Comparison of ENCODE assay signal across 20 cellular contexts in genomic region chr17:19750020-19750572, GRCh38. TPM values are rescaled to one million over a fixed set of nuclear protein-coding genes. Genes with fewer than 3 reads are reported as not detected.
"Had no signal": no experiment of that assay in that cellular context is flagged by ENCODE, and none has a peak within 500 bp of the region (broad histone marks: within the 10 kb centered on the region; RNA-seq: fewer than 3 reads in every experiment).

No MANE protein-coding gene starts in this region.

- H3K36me3 Mint-ChIP-seq: naive thymus-derived CD8-positive, alpha-beta T cell; WTC11 had no signal

- H3K27me3 ChIP-seq: ascending aorta, gastrocnemius medialis, heart left ventricle, right lobe of liver had no signal

- H3K9me3 ChIP-seq: ascending aorta, gastrocnemius medialis, heart left ventricle, right lobe of liver had no signal

- H3K4me3 Mint-ChIP-seq: activated naive CD8-positive, alpha-beta T cell treated with anti-CD3 and anti-CD28 coated beads, Interleukin-2, amount 50 U/mL, for 24 hours; dendritic cell treated with granulocyte-macrophage colony-stimulating factor and Interleukin-4, amounts not matched to agents 40 ng/mL and 50 ng/mL, for 4 days; naive thymus-derived CD8-positive, alpha-beta T cell; WTC11 had no signal

- H3K9me3 Mint-ChIP-seq: activated naive CD8-positive, alpha-beta T cell treated with anti-CD3 and anti-CD28 coated beads, Interleukin-2, amount 50 U/mL, for 24 hours; dendritic cell treated with granulocyte-macrophage colony-stimulating factor and Interleukin-4, amounts not matched to agents 40 ng/mL and 50 ng/mL, for 4 days; naive thymus-derived CD8-positive, alpha-beta T cell; WTC11 had no signal

- DNase-seq: activated CD4-positive, alpha-beta T cell treated with anti-CD3 and anti-CD28 coated beads for 4 hours; activated naive CD4-positive, alpha-beta T cell treated with Interleukin-2 at 50 U/mL for 16 hours; activated naive CD8-positive, alpha-beta T cell treated with anti-CD3 and anti-CD28 coated beads, Interleukin-2, amount 50 U/mL, for 24 hours; effector memory CD4-positive, alpha-beta T cell; gastrocnemius medialis; left colon; stimulated activated CD4-positive, alpha-beta T cell treated with anti-CD3 and anti-CD28 coated beads, Interleukin-1b, Interleukin-23, amount 100 ng/mL, for 48 hours had no signal

- H3K4me3 ChIP-seq: ascending aorta, gastrocnemius medialis, heart left ventricle, right lobe of liver had no signal

- ATAC-seq: activated naive CD8-positive, alpha-beta T cell treated with anti-CD3 and anti-CD28 coated beads, Interleukin-2, amount 50 U/mL, for 24 hours; gastrocnemius medialis; heart left ventricle; left colon; naive thymus-derived CD8-positive, alpha-beta T cell; right lobe of liver; WTC11 had no signal

- H3K27ac Mint-ChIP-seq: activated naive CD8-positive, alpha-beta T cell treated with anti-CD3 and anti-CD28 coated beads, Interleukin-2, amount 50 U/mL, for 24 hours; WTC11 had no signal

- H3K27ac ChIP-seq: heart left ventricle, right lobe of liver had no signal

- H3K36me3 ChIP-seq: ascending aorta, gastrocnemius medialis, heart left ventricle, right lobe of liver had no signal

RNA-seq across cellular contexts. Expression of gene ALDH3A1, which starts 2.0 kb away (rescaled TPM):
- total RNA-seq: cerebellum; naive thymus-derived CD8-positive, alpha-beta T cell; T-helper 2 cell treated with Interferon-gamma antibody and Interleukin-4, amounts not matched to agents 100 ng/mL and 5 ng/mL, for 36 hours had no signal

RNA-seq across cellular contexts. Expression of gene SLC47A2, which starts 33.7 kb away (rescaled TPM):
- total RNA-seq: ascending aorta; lung microvascular endothelial cell; mucosa of gallbladder; naive thymus-derived CD8-positive, alpha-beta T cell; osteoblast; pulmonary artery endothelial cell; right lobe of liver; T-helper 2 cell treated with Interferon-gamma antibody and Interleukin-4, amounts not matched to agents 100 ng/mL and 5 ng/mL, for 36 hours; WTC11 had no signal
- polyA plus RNA-seq: heart left ventricle; naive thymus-derived CD8-positive, alpha-beta T cell; urinary bladder had no signal
